In genomic region chr20:46093531-46093930, GRCh38 we compare ENCODE assay signal across 14 cellular contexts.
"Had no signal": no experiment of that assay in that cellular context is flagged by ENCODE, and none has a peak within 500 bp of the region (broad histone marks: within the 10 kb centered on the region; RNA-seq: fewer than 3 reads in every experiment).

No MANE protein-coding gene starts in this region.

- H3K4me3 ChIP-seq: left ventricle myocardium inferior, tibial nerve, uterus had no signal

- H3K27ac Mint-ChIP-seq: activated CD4-positive, alpha-beta T cell treated with anti-CD3 and anti-CD28 coated beads for 36 hours; activated naive CD8-positive, alpha-beta T cell treated with anti-CD3 and anti-CD28 coated beads, Interleukin-2, amount 10 ng/mL, durations not matched to agents 7 days and 5 days; memory B cell; naive thymus-derived CD8-positive, alpha-beta T cell; T-helper 1 cell treated with Interleukin-12 subunit alpha and Interleukin-12 subunit beta and Interleukin-4 antibody, amounts not matched to agents 30 μg/mL and 1 μg/mL, for 36 hours had no signal

- H3K9me3 ChIP-seq: left ventricle myocardium inferior, neutrophil, tibial nerve, uterus had no signal

- H3K27me3 ChIP-seq: uterus had no signal

- H3K36me3 Mint-ChIP-seq: activated naive CD8-positive, alpha-beta T cell treated with anti-CD3 and anti-CD28 coated beads, Interleukin-2, amount 10 ng/mL, durations not matched to agents 7 days and 5 days; memory B cell; naive thymus-derived CD8-positive, alpha-beta T cell had no signal

- H3K27me3 Mint-ChIP-seq: memory B cell had no signal

- ATAC-seq: activated CD4-positive, alpha-beta T cell treated with anti-CD3 and anti-CD28 coated beads for 36 hours; naive thymus-derived CD8-positive, alpha-beta T cell had no signal

- H3K4me1 ChIP-seq: uterus had no signal

- H3K4me3 Mint-ChIP-seq: activated CD4-positive, alpha-beta T cell treated with anti-CD3 and anti-CD28 coated beads for 36 hours; activated naive CD8-positive, alpha-beta T cell treated with anti-CD3 and anti-CD28 coated beads, Interleukin-2, amount 10 ng/mL, durations not matched to agents 7 days and 5 days; memory B cell; naive thymus-derived CD8-positive, alpha-beta T cell; T-helper 1 cell treated with Interleukin-12 subunit alpha and Interleukin-12 subunit beta and Interleukin-4 antibody, amounts not matched to agents 30 μg/mL and 1 μg/mL, for 36 hours had no signal

- DNase-seq: activated CD4-positive, alpha-beta T cell treated with anti-CD3 and anti-CD28 coated beads for 36 hours; activated CD8-positive, alpha-beta memory T cell treated with anti-CD3 and anti-CD28 coated beads for 24 hours; activated naive CD8-positive, alpha-beta T cell treated with anti-CD3 and anti-CD28 coated beads, Interleukin-2, amount 10 ng/mL, durations not matched to agents 7 days and 5 days; anterior cingulate cortex; erythroblast; left ventricle myocardium inferior; naive thymus-derived CD8-positive, alpha-beta T cell; retina; stimulated activated naive CD4-positive, alpha-beta T cell; uterus had no signal

- H3K36me3 ChIP-seq: left ventricle myocardium inferior, neutrophil, tibial nerve, uterus had no signal

- H3K27ac ChIP-seq: left ventricle myocardium inferior, neutrophil, tibial nerve, uterus had no signal

- H3K9me3 Mint-ChIP-seq: activated naive CD8-positive, alpha-beta T cell treated with anti-CD3 and anti-CD28 coated beads, Interleukin-2, amount 10 ng/mL, durations not matched to agents 7 days and 5 days; memory B cell; naive thymus-derived CD8-positive, alpha-beta T cell; T-helper 1 cell treated with Interleukin-12 subunit alpha and Interleukin-12 subunit beta and Interleukin-4 antibody, amounts not matched to agents 30 μg/mL and 1 μg/mL, for 36 hours had no signal
